In genomic region chr3:113663324-113663750, GRCh38 we compare ENCODE assay signal across 23 cellular contexts. TPM values are rescaled to one million over a fixed set of nuclear protein-coding genes. Genes with fewer than 3 reads are reported as not detected.
DNase-seq lines count a peak whose midpoint lies in the region; ATAC-seq and TF ChIP-seq lines count a peak whose summit lies in the region.
"Had no signal": no experiment of that assay in that cellular context is flagged by ENCODE, and none has a peak within 500 bp of the region (broad histone marks: within the 10 kb centered on the region; RNA-seq: fewer than 3 reads in every experiment).

No MANE protein-coding gene starts in this region.

- TF ChIP-seq POLR2A in esophagus muscularis mucosa (IDR thresholded peaks at IDR 0.05; ENCODE audit: low read depth), result no peak

- peaks cover 9 to 47% (median 30%) of the 10 kb centered on the region in 4 donors for H3K4me1 ChIP-seq in esophagus muscularis mucosa
- peaks cover 0 to 14% of the 10 kb centered on the region in 2 donors for H3K4me1 ChIP-seq in right atrium auricular region
- H3K4me1 ChIP-seq: parathyroid adenoma had no signal

- no peaks in the 10 kb centered on the region for H3K9me3 ChIP-seq in esophagus muscularis mucosa
- H3K9me3 ChIP-seq in right atrium auricular region, result no peaks in the 10 kb centered on the region
- H3K9me3 ChIP-seq: tibial nerve had no signal

- H3K9me3 Mint-ChIP-seq in natural killer cell, result no peaks in the 10 kb centered on the region
- H3K9me3 Mint-ChIP-seq in natural killer cell treated with Interleukin-12 subunit alpha and Interleukin-12 subunit beta and Interleukin-15 and Interleukin-18, amount 100 ng/mL, for 72 hours, result no peaks in the 10 kb centered on the region
- no peaks in the 10 kb centered on the region for H3K9me3 Mint-ChIP-seq in nephron
- H3K9me3 Mint-ChIP-seq in type B pancreatic cell, result peaks cover 5% of the 10 kb centered on the region
- no peaks in the 10 kb centered on the region for H3K9me3 Mint-ChIP-seq in HFFc6
- H3K9me3 Mint-ChIP-seq: activated naive CD8-positive, alpha-beta T cell treated with anti-CD3 and anti-CD28 coated beads, Interleukin-2, amount 50 U/mL, for 24 hours; GM23338; WTC11 had no signal

- WGBS in esophagus muscularis mucosa, result 99% methylated on average over 3 of the region's 3 CpGs

- H3K36me3 Mint-ChIP-seq in natural killer cell (peaks cover 40% of the 10 kb centered on the region), nephron (ENCODE audit: low read depth) (peaks cover 54% of the 10 kb centered on the region), type B pancreatic cell (peaks cover 35% of the 10 kb centered on the region), HFFc6 (ENCODE audit: low read depth) (peaks cover 24% of the 10 kb centered on the region)
- H3K36me3 Mint-ChIP-seq in natural killer cell treated with Interleukin-12 subunit alpha and Interleukin-12 subunit beta and Interleukin-15 and Interleukin-18, amount 100 ng/mL, for 72 hours, result peaks cover 19% of the 10 kb centered on the region

- no peak for TF ChIP-seq EP300 in esophagus muscularis mucosa (IDR thresholded peaks at IDR 0.05)

- intact Hi-C loops in natural killer cell (cut with micrococcal nuclease), result no loop called here
- intact Hi-C loops in esophagus muscularis mucosa (cut with DNase I), result no loop called here

- H3K4me3 ChIP-seq in esophagus muscularis mucosa (no peak overlapping the region), right atrium auricular region (no peak overlapping the region)
- H3K4me3 ChIP-seq: GM23338, skin epidermis, tibial nerve had no signal

- H3K36me3 ChIP-seq in esophagus muscularis mucosa, result peaks cover 0 to 57% (median 26%) of the 10 kb centered on the region in 4 donors
- peaks cover 30% of the 10 kb centered on the region for H3K36me3 ChIP-seq in right atrium auricular region

- TF ChIP-seq CTCF in natural killer cell (IDR thresholded peaks at IDR 0.05), result no peak
- TF ChIP-seq CTCF in esophagus muscularis mucosa (IDR thresholded peaks at IDR 0.05), result no peak
- TF ChIP-seq CTCF in nephron (IDR thresholded peaks at IDR 0.05; ENCODE audit: unreplicated experiment in 3 of 3), result no peak
- TF ChIP-seq CTCF in type B pancreatic cell (conservative IDR thresholded peaks at IDR 0.05), result no peak
- no peak for TF ChIP-seq CTCF in HFFc6 (IDR thresholded peaks at IDR 0.05)
- TF ChIP-seq CTCF in right atrium auricular region (IDR thresholded peaks at IDR 0.05), result no peak

- ATAC-seq in natural killer cell, result no peak
- no peak for ATAC-seq in natural killer cell treated with Interleukin-12 subunit alpha and Interleukin-12 subunit beta and Interleukin-15 and Interleukin-18, amount 100 ng/mL, for 72 hours
- no peak for ATAC-seq in HG03196 (IDR thresholded peaks at IDR 0.05; ENCODE audit: unreplicated experiment)
- ATAC-seq: activated naive CD8-positive, alpha-beta T cell treated with anti-CD3 and anti-CD28 coated beads, Interleukin-2, amount 50 U/mL, for 24 hours; GM23338; WTC11 had no signal

- H3K27ac Mint-ChIP-seq in natural killer cell, result peak overlapping the region; percentile 2 to 20
- H3K27ac Mint-ChIP-seq in natural killer cell treated with Interleukin-12 subunit alpha and Interleukin-12 subunit beta and Interleukin-15 and Interleukin-18, amount 100 ng/mL, for 72 hours, result no peak overlapping the region
- H3K27ac Mint-ChIP-seq in nephron, result peak overlapping the region in 2 of 3 experiments; percentile 1 to 62
- peak overlapping the region; percentile 69 for H3K27ac Mint-ChIP-seq in type B pancreatic cell
- no peak overlapping the region for H3K27ac Mint-ChIP-seq in HFFc6
- H3K27ac Mint-ChIP-seq: activated naive CD8-positive, alpha-beta T cell treated with anti-CD3 and anti-CD28 coated beads, Interleukin-2, amount 50 U/mL, for 24 hours; GM23338; WTC11 had no signal

- H3K27ac ChIP-seq in esophagus muscularis mucosa (replicated peaks in 1 of 4) (peak overlapping the region; percentile 45 to 70 (median 64)), right atrium auricular region (no peak overlapping the region)
- H3K27ac ChIP-seq: HL-60, KMS-11, parathyroid adenoma, skin epidermis, tibial nerve had no signal

- no peaks in the 10 kb centered on the region for H3K27me3 Mint-ChIP-seq in natural killer cell (ENCODE audit: low read depth in 2 of 2)
- H3K27me3 Mint-ChIP-seq in natural killer cell treated with Interleukin-12 subunit alpha and Interleukin-12 subunit beta and Interleukin-15 and Interleukin-18, amount 100 ng/mL, for 72 hours, result no peaks in the 10 kb centered on the region
- no peaks in the 10 kb centered on the region for H3K27me3 Mint-ChIP-seq in nephron (ENCODE audit: low read depth)
- H3K27me3 Mint-ChIP-seq in type B pancreatic cell, result no peaks in the 10 kb centered on the region
- no peaks in the 10 kb centered on the region for H3K27me3 Mint-ChIP-seq in HFFc6 (ENCODE audit: insufficient read depth)
- H3K27me3 Mint-ChIP-seq: activated naive CD8-positive, alpha-beta T cell treated with anti-CD3 and anti-CD28 coated beads, Interleukin-2, amount 50 U/mL, for 24 hours had no signal

- no peak for DNase-seq in natural killer cell
- DNase-seq in natural killer cell treated with Interleukin-12 subunit alpha and Interleukin-12 subunit beta and Interleukin-15 and Interleukin-18, amount 100 ng/mL, for 72 hours (ENCODE audit: low spot score), result no peak
- DNase-seq in esophagus muscularis mucosa (ENCODE audit: extremely low spot score), result no peak
- no peak for DNase-seq in type B pancreatic cell (ENCODE audit: extremely low spot score, unreplicated experiment)
- no peak for DNase-seq in HFFc6
- no peak for DNase-seq in right atrium auricular region (ENCODE audit: low spot score)
- DNase-seq: activated CD4-positive, alpha-beta T cell treated with anti-CD3 and anti-CD28 coated beads, Interleukin-2, amount 50 U/mL, for 48 hours; activated effector memory CD4-positive, alpha-beta T cell treated with anti-CD3 and anti-CD28 coated beads, Interleukin-2, amount 50 U/mL, for 16 hours; activated naive CD8-positive, alpha-beta T cell treated with anti-CD3 and anti-CD28 coated beads, Interleukin-2, amount 50 U/mL, for 24 hours; Calu3; islet precursor cell; NCI-H526 treated with DMSO at 0.1 percent for 48 hours; stimulated activated CD4-positive, alpha-beta T cell treated with anti-CD3 and anti-CD28 coated beads, Interleukin-2, amount 100 ng/mL, for 24 hours; stimulated activated naive CD4-positive, alpha-beta T cell had no signal

- H3K4me3 Mint-ChIP-seq in natural killer cell (no peak overlapping the region), nephron (no peak overlapping the region), type B pancreatic cell (peak overlapping the region; percentile 46), HFFc6 (no peak overlapping the region)
- no peak overlapping the region for H3K4me3 Mint-ChIP-seq in natural killer cell treated with Interleukin-12 subunit alpha and Interleukin-12 subunit beta and Interleukin-15 and Interleukin-18, amount 100 ng/mL, for 72 hours
- H3K4me3 Mint-ChIP-seq: activated naive CD8-positive, alpha-beta T cell treated with anti-CD3 and anti-CD28 coated beads, Interleukin-2, amount 50 U/mL, for 24 hours; GM23338; WTC11 had no signal

- H3K4me1 Mint-ChIP-seq in natural killer cell (peaks cover 10 to 18% of the 10 kb centered on the region in 2 donors), nephron (peaks cover 29% of the 10 kb centered on the region), type B pancreatic cell (ENCODE audit: unreplicated experiment) (peaks cover 37% of the 10 kb centered on the region), HFFc6 (ENCODE audit: low read depth) (peaks cover 8% of the 10 kb centered on the region)
- peaks cover 10 to 18% of the 10 kb centered on the region in 2 donors for H3K4me1 Mint-ChIP-seq in natural killer cell treated with Interleukin-12 subunit alpha and Interleukin-12 subunit beta and Interleukin-15 and Interleukin-18, amount 100 ng/mL, for 72 hours (ENCODE audit: low read depth in 2 of 2)

- H3K27me3 ChIP-seq in esophagus muscularis mucosa (no peaks in the 10 kb centered on the region), right atrium auricular region (no peaks in the 10 kb centered on the region)
- H3K27me3 ChIP-seq: tibial nerve had no signal

RNA-seq across cellular contexts. Expression of gene USF3, which starts 33.1 kb away (rescaled TPM):
- total RNA-seq in natural killer cell (10 to 100 TPM; 38.0 to 43.0 (median 41.8) TPM), esophagus muscularis mucosa (10 to 100 TPM; 20.8 to 28.6 (median 25.0) TPM), type B pancreatic cell (ENCODE audit: low replicate concordance) (14.1 and 20.8 TPM in 2 replicates), right atrium auricular region (10 to 100 TPM; 16.2 to 20.8 TPM)
- total RNA-seq in natural killer cell treated with Interleukin-12 subunit alpha and Interleukin-12 subunit beta and Interleukin-15 and Interleukin-18, amount 100 ng/mL, for 72 hours, result 10 to 100 TPM; 18.0 to 19.4 TPM
- 10 to 100 TPM in 4 of 6 experiments, 1 to 10 TPM in 2; 8.5 to 10.7 (median 10.5) TPM for total RNA-seq in HFFc6 (2021; fragmentation: NEBNext Ultra II Directional; extraction: Animal tissue kit (Norgen Biotek cat#: 25700))

Comparison
In these comparisons a context has a peak if more than half of its experiments do, and no peak if none do; other contexts are left out.
1. H3K27ac Mint-ChIP-seq: peak in natural killer cell (2 of 2), nephron (2 of 3) and type B pancreatic cell (single experiment); none in natural killer cell treated with Interleukin-12 subunit alpha and Interleukin-12 subunit beta and Interleukin-15 and Interleukin-18, amount 100 ng/mL, for 72 hours (0 of 2) and HFFc6 (single experiment).
2. H3K27ac ChIP-seq: peak in esophagus muscularis mucosa (4 of 4); none in right atrium auricular region (0 of 2).